ENCODE assay signal across 31 cellular contexts in genomic region chr12:127500513-127500912, GRCh38.
"Had no signal": no experiment of that assay in that cellular context is flagged by ENCODE, and none has a peak within 500 bp of the region (broad histone marks: within the 10 kb centered on the region; RNA-seq: fewer than 3 reads in every experiment).

No MANE protein-coding gene starts in this region.

- H3K4me1 Mint-ChIP-seq: mesothelial cell of epicardium; nephron; neural progenitor cell; stimulated activated naive B cell treated with anti-CD40 and anti-IgM and Interleukin-4, amounts not matched to agents 10 μg/mL and 1 μg/mL and 100 μg/mL, for 72 hours had no signal

- H3K9me3 Mint-ChIP-seq: nephron, neural progenitor cell had no signal

- H3K36me3 ChIP-seq: heart right ventricle, lower lobe of right lung, neural progenitor cell, neutrophil, ovary, right atrium auricular region, right lobe of liver, stomach, thyroid gland, transverse colon, upper lobe of left lung, vagina had no signal

- H3K9ac ChIP-seq: neural progenitor cell had no signal

- ATAC-seq: heart right ventricle; left lobe of liver; left ventricle myocardium superior; lower lobe of right lung; naive thymus-derived CD8-positive, alpha-beta T cell; right lobe of liver; stimulated activated naive B cell treated with anti-CD40 and anti-IgM and Interleukin-4, amounts not matched to agents 10 μg/mL and 1 μg/mL and 100 μg/mL, for 72 hours; stimulated activated naive CD8-positive, alpha-beta T cell treated with anti-CD3 and anti-CD28 coated beads, Interleukin-15, Interleukin-2, amounts not matched to agents 100 U/mL and 50 U/mL, for 24 hours had no signal

- H3K27me3 Mint-ChIP-seq: stimulated activated naive B cell treated with anti-CD40 and anti-IgM and Interleukin-4, amounts not matched to agents 10 μg/mL and 1 μg/mL and 100 μg/mL, for 72 hours had no signal

- H3K36me3 Mint-ChIP-seq: mesothelial cell of epicardium; naive thymus-derived CD8-positive, alpha-beta T cell; neural progenitor cell; stimulated activated naive B cell treated with anti-CD40 and anti-IgM and Interleukin-4, amounts not matched to agents 10 μg/mL and 1 μg/mL and 100 μg/mL, for 72 hours had no signal

- H3K4me3 ChIP-seq: heart right ventricle, hepatocyte, lower lobe of right lung, neural progenitor cell, ovary, right atrium auricular region, right lobe of liver, skin epidermis, stomach, testis, thyroid gland, transverse colon, upper lobe of left lung, vagina had no signal

- H3K4me2 ChIP-seq: hepatocyte, neural progenitor cell had no signal

- H3K4me3 Mint-ChIP-seq: mesothelial cell of epicardium; naive thymus-derived CD8-positive, alpha-beta T cell; nephron; neural progenitor cell; stimulated activated naive B cell treated with anti-CD40 and anti-IgM and Interleukin-4, amounts not matched to agents 10 μg/mL and 1 μg/mL and 100 μg/mL, for 72 hours had no signal

- H3K4me1 ChIP-seq: heart right ventricle, lower lobe of right lung, neural progenitor cell, right atrium auricular region, right lobe of liver, stomach, testis, thyroid gland, transverse colon, upper lobe of left lung, vagina had no signal

- DNase-seq: heart right ventricle; islet precursor cell; left ventricle myocardium superior; lower lobe of right lung; mammary epithelial cell; mesenchymal stem cell; naive thymus-derived CD8-positive, alpha-beta T cell; occipital lobe; ovary; right lobe of liver; stimulated activated CD4-positive, alpha-beta T cell treated with anti-CD3 and anti-CD28 coated beads, Interleukin-12 subunit alpha, Interleukin-12 subunit beta, amount 100 ng/mL, for 4 hours; stimulated activated CD4-positive, alpha-beta T cell treated with anti-CD3 and anti-CD28 coated beads, Interleukin-15, amount 100 ng/mL, for 24 hours; stimulated activated CD4-positive, alpha-beta T cell treated with anti-CD3 and anti-CD28 coated beads, Interleukin-2, amount 100 ng/mL, for 24 hours; stimulated activated CD4-positive, alpha-beta T cell treated with anti-CD3 and anti-CD28 coated beads, Interleukin-4, amount 100 ng/mL, for 1 hour; stimulated activated naive B cell treated with anti-CD40 and anti-IgM and Interleukin-4, amounts not matched to agents 10 μg/mL and 1 μg/mL and 100 μg/mL, for 72 hours; stimulated activated naive CD8-positive, alpha-beta T cell treated with anti-CD3 and anti-CD28 coated beads, Interleukin-15, Interleukin-2, amounts not matched to agents 100 U/mL and 50 U/mL, for 24 hours; stomach; testis; thyroid gland; transverse colon had no signal

- H3K27ac ChIP-seq: heart right ventricle, hepatocyte, lower lobe of right lung, neural progenitor cell, neutrophil, ovary, right atrium auricular region, right lobe of liver, skin epidermis, stomach, testis, thyroid gland, transverse colon, upper lobe of left lung, vagina had no signal

- H3K79me2 ChIP-seq: hepatocyte had no signal

- H3K27ac Mint-ChIP-seq: mesothelial cell of epicardium; naive thymus-derived CD8-positive, alpha-beta T cell; nephron; neural progenitor cell; progenitor cell of endocrine pancreas; stimulated activated naive B cell treated with anti-CD40 and anti-IgM and Interleukin-4, amounts not matched to agents 10 μg/mL and 1 μg/mL and 100 μg/mL, for 72 hours had no signal

- H3K27me3 ChIP-seq: heart right ventricle, hepatocyte, neural progenitor cell, neutrophil, ovary, right atrium auricular region, right lobe of liver, stomach, testis, thyroid gland, transverse colon, upper lobe of left lung, vagina had no signal
